Comparison of ENCODE assay signal across 19 cellular contexts in the genomic region with DNA sequence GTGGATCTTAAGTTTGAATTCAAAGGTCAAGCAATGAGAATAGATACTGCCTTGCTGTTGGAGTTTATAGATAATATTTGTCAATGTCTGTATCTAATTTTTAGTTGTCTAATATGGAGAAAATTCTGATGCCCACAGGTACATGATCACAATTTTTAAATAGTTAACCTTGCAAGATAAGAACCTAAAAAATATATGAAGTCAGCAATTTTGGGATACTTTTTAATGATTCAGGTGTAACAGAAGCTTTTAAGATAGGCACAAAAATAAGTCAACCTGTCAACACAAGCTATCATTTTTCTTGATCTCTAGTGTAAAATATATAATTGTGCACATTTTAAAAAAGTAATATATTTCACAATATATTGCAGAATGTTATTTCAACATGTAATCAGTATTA.
DNase-seq lines count a peak whose midpoint lies in the region; ATAC-seq, FAIRE-seq and TF ChIP-seq lines count a peak whose summit lies in the region.
"Had no signal": no experiment of that assay in that cellular context is flagged by ENCODE, and none has a peak within 500 bp of the region (broad histone marks: within the 10 kb centered on the region; RNA-seq: fewer than 3 reads in every experiment).

No MANE protein-coding gene starts in this region.

- H2AFZ ChIP-seq in PC-3 (ENCODE audit: low read length) (no peak overlapping the region), K562 (ENCODE audit: low read depth, low read length) (no peak overlapping the region)
- H2AFZ ChIP-seq: GM23248 had no signal

- no peaks in the 10 kb centered on the region for H3K79me2 ChIP-seq in PC-3 (ENCODE audit: low read length)
- H3K79me2 ChIP-seq in K562 (ENCODE audit: control insufficient read depth, insufficient read depth, low read length) = no peaks in the 10 kb centered on the region

- TF ChIP-seq EP300 in K562 (IDR thresholded peaks at IDR 0.05; ENCODE audit: low read length) = no peak

- peaks cover 1% of the 10 kb centered on the region for H3K27me3 ChIP-seq in CD4-positive, alpha-beta T cell (ENCODE audit: control insufficient read depth, insufficient read depth, low read length)
- H3K27me3 ChIP-seq in PC-3 (ENCODE audit: low read length) (no peaks in the 10 kb centered on the region), K562 (ENCODE audit: control insufficient read depth in 2 of 2, insufficient read depth in 2 of 2, low read length in 2 of 2) (0 out of 5 replicates have a peak, but pooled peaks cover 0 to 4% of the 10 kb centered on the region in 2 experiments), neutrophil (no peaks in the 10 kb centered on the region)
- H3K27me3 ChIP-seq: BE2C had no signal

- H3K4me1 ChIP-seq in PC-3 (ENCODE audit: insufficient read depth, low read length) = peaks cover 18% of the 10 kb centered on the region
- no peaks in the 10 kb centered on the region for H3K4me1 ChIP-seq in K562 (replicated peaks in 1 of 2; ENCODE audit: control insufficient read depth in 2 of 2, insufficient read depth in 2 of 2, low read length in 2 of 2)
- peaks cover 19 to 32% of the 10 kb centered on the region in 2 experiments for H3K4me1 ChIP-seq in neutrophil (ENCODE audit: control insufficient read depth in 1 of 2, insufficient read depth in 1 of 2, low read depth in 1 of 2, low read length in 1 of 2)
- H3K4me1 ChIP-seq: BE2C had no signal

- no peak overlapping the region for H3K4me3 ChIP-seq in PC-3 (ENCODE audit: low read length)
- no peak overlapping the region for H3K4me3 ChIP-seq in K562
- no peak overlapping the region for H3K4me3 ChIP-seq in neutrophil (ENCODE audit: low read depth in 1 of 2, low read length in 1 of 2)
- H3K4me3 ChIP-seq: GM23248 had no signal

- CTCF ChIA-PET in CD4-positive, alpha-beta T cell (lab: Charles Lee) = no interaction called here
- CTCF ChIA-PET in PC-3 (lab: Charles Lee) (no interaction called here), K562 (lab: Yijun Ruan, JAX; ENCODE audit: low intra/inter-chr PET ratio) (no interaction called here)

- no peak for ATAC-seq in CD4-positive, alpha-beta T cell (ENCODE audit: poor library complexity)
- ATAC-seq in PC-3 (no peak), K562 (no peak), GM21528 (IDR thresholded peaks at IDR 0.05; ENCODE audit: low FRiP score, unreplicated experiment) (no peak)
- ATAC-seq: CD8-positive, alpha-beta T cell had no signal

- H3K36me3 ChIP-seq in PC-3 (ENCODE audit: low read depth, low read length) (peaks cover 32% of the 10 kb centered on the region), K562 (ENCODE audit: control insufficient read depth, insufficient read depth, low read length) (no peaks in the 10 kb centered on the region), neutrophil (peaks cover 15% of the 10 kb centered on the region)
- H3K36me3 ChIP-seq: BE2C had no signal

- no peak for DNase-seq in CD4-positive, alpha-beta T cell
- DNase-seq in PC-3 = no peak
- no peak for DNase-seq in K562 (ENCODE audit: extremely low read depth in 1 of 4, low spot score in 3 of 4)
- DNase-seq in anterior cingulate cortex (lab: John Stamatoyannopoulos, UW) = no peak
- no peak for DNase-seq in iPS-NIHi11 (ENCODE audit: low spot score)
- DNase-seq: BE2C; CD8-positive, alpha-beta T cell; COR-L47; DND-41; GDM1; GM23248; H7 had no signal

- H3K4me2 ChIP-seq in PC-3 (ENCODE audit: low read length) (peak overlapping the region; percentile 41), K562 (ENCODE audit: insufficient read depth, low read length) (no peak overlapping the region)

- BruUV-seq in PC-3 (replicated peaks; lab: Mats Ljungman, UMichigan) = no TSS peak
- no TSS peak for BruUV-seq in K562 (replicated peaks; lab: Mats Ljungman, UMichigan)

- peak overlapping the region; percentile 18 for H3K27ac Mint-ChIP-seq in CD4-positive, alpha-beta T cell
- H3K27ac Mint-ChIP-seq: CD8-positive, alpha-beta T cell had no signal

- H3K27me3 Mint-ChIP-seq in CD4-positive, alpha-beta T cell = peaks cover 4% of the 10 kb centered on the region
- H3K27me3 Mint-ChIP-seq: IgD-negative memory B cell had no signal

- H3K9me1 ChIP-seq in K562 (ENCODE audit: control insufficient read depth, insufficient read depth, low read length) = no peaks in the 10 kb centered on the region

- TF ChIP-seq POLR2A in K562 (conservative IDR thresholded peaks at IDR 0.05) = no peak

- H3K9me3 ChIP-seq in CD4-positive, alpha-beta T cell (ENCODE audit: control insufficient read depth, low read length) = no peaks in the 10 kb centered on the region
- H3K9me3 ChIP-seq in PC-3 (ENCODE audit: low read length) (no peaks in the 10 kb centered on the region), K562 (replicated peaks; ENCODE audit: control insufficient read depth, insufficient read depth, low read depth, low read length) (no peaks in the 10 kb centered on the region), neutrophil (no peaks in the 10 kb centered on the region)
- H3K9me3 ChIP-seq: BE2C had no signal

- peaks cover under 1% of the 10 kb centered on the region for H3K9me3 Mint-ChIP-seq in CD4-positive, alpha-beta T cell
- H3K9me3 Mint-ChIP-seq: CD8-positive, alpha-beta T cell had no signal

- peaks cover 10% of the 10 kb centered on the region for H3K4me1 Mint-ChIP-seq in CD4-positive, alpha-beta T cell (ENCODE audit: low read depth)

- no peak overlapping the region for H3K27ac ChIP-seq in CD4-positive, alpha-beta T cell (ENCODE audit: low read depth, low read length)
- peak overlapping the region; percentile 59 for H3K27ac ChIP-seq in PC-3 (ENCODE audit: low read length)
- H3K27ac ChIP-seq in K562 (ENCODE audit: extremely low read depth, low read depth, low read length) = no peak overlapping the region
- H3K27ac ChIP-seq in neutrophil = peak overlapping the region; percentile 58
- H3K27ac ChIP-seq: C4-2B, GM23248 had no signal

- TF ChIP-seq CTCF in CD4-positive, alpha-beta T cell (IDR thresholded peaks at IDR 0.05) = no peak
- no peak for TF ChIP-seq CTCF in PC-3 (conservative IDR thresholded peaks at IDR 0.05; ENCODE audit: low read depth, low read length)
- TF ChIP-seq CTCF in K562 (IDR thresholded peaks at IDR 0.05 in 2 of 3, conservative IDR thresholded peaks at IDR 0.05 in 1 of 3; ENCODE audit: insufficient read depth in 2 of 3, low read depth in 1 of 3, low read length in 3 of 3) = no peak
- no peak for TF ChIP-seq CTCF in neutrophil (IDR thresholded peaks at IDR 0.05)

- no peaks in the 10 kb centered on the region for H3K9me2 ChIP-seq in PC-3 (replicated peaks; ENCODE audit: low read length)

- POLR2A ChIA-PET in CD4-positive, alpha-beta T cell (lab: Charles Lee) = no interaction called here
- POLR2A ChIA-PET in PC-3 (lab: Charles Lee; ENCODE audit: unreplicated experiment) = no interaction called here
- POLR2A ChIA-PET in K562 (lab: Yijun Ruan, JAX) = no interaction called here

- intact Hi-C loops in CD4-positive, alpha-beta T cell (cut with DNase I, micrococcal nuclease) = no loop called here
- intact Hi-C loops in PC-3 (cut with micrococcal nuclease) (no loop called here), K562 (cut with micrococcal nuclease) (no loop called here)

- H3K9ac ChIP-seq in PC-3 (ENCODE audit: low read length) (no peak overlapping the region), K562 (ENCODE audit: insufficient read depth in 1 of 2, low read depth in 2 of 2, low read length in 2 of 2) (no peak overlapping the region)
- H3K9ac ChIP-seq: GM23248 had no signal

- in situ Hi-C loops in K562 (cut with MboI) = no loop called here

- no peak overlapping the region for H3K4me3 Mint-ChIP-seq in CD4-positive, alpha-beta T cell
- H3K4me3 Mint-ChIP-seq: CD8-positive, alpha-beta T cell had no signal

- H3F3A ChIP-seq in PC-3 (ENCODE audit: low read length, unreplicated experiment) = peaks cover 8% of the 10 kb centered on the region

- no peaks in the 10 kb centered on the region for H4K20me1 ChIP-seq in PC-3 (ENCODE audit: low read length)
- H4K20me1 ChIP-seq in K562 (replicated peaks; ENCODE audit: control insufficient read depth, insufficient read depth, low read length) = no peaks in the 10 kb centered on the region

- no peak for FAIRE-seq in K562 (lab: Jason Lieb, UNC)
- FAIRE-seq: A204.1, GM12892, GM19239 had no signal

- no peak for TF ChIP-seq RAD21 in K562 (CRISPR knock-in tag; conservative IDR thresholded peaks at IDR 0.05 in 1 of 2, IDR thresholded peaks at IDR 0.05 in 1 of 2)

- peaks cover 16% of the 10 kb centered on the region for H3K36me3 Mint-ChIP-seq in CD4-positive, alpha-beta T cell (ENCODE audit: low read depth)

TF ChIP-seq in K562, 482 proteins besides CTCF, POLR2A, EP300 and RAD21:
- no peak for TF ChIP-seq DNMT1 (IDR thresholded peaks at IDR 0.05)
- TF ChIP-seq C11orf30 (IDR thresholded peaks at IDR 0.05; ENCODE audit: low read depth) = peak; percentile 79
- TF ChIP-seq MAFK (IDR thresholded peaks at IDR 0.05; ENCODE audit: low read length) = peak; percentile 69
- 0 out of 2 replicates have a peak, but pooled peaks have one; percentile 38 for TF ChIP-seq CEBPB (tag; IDR thresholded peaks at IDR 0.05)
- peak; percentile 91 for TF ChIP-seq ZNF316 (IDR thresholded peaks at IDR 0.05)
- peak; percentile 73 for TF ChIP-seq MAFG (tag; conservative IDR thresholded peaks at IDR 0.05)
- TF ChIP-seq ZEB2 (IDR thresholded peaks at IDR 0.05) = no peak
- no peak for TF ChIP-seq HNRNPLL (IDR thresholded peaks at IDR 0.05; ENCODE audit: low read depth, low read length, poor library complexity, severe bottlenecking)
- TF ChIP-seq MAFF (IDR thresholded peaks at IDR 0.05; ENCODE audit: low read length) = peak; percentile 74
- TF ChIP-seq, protein P1, sequence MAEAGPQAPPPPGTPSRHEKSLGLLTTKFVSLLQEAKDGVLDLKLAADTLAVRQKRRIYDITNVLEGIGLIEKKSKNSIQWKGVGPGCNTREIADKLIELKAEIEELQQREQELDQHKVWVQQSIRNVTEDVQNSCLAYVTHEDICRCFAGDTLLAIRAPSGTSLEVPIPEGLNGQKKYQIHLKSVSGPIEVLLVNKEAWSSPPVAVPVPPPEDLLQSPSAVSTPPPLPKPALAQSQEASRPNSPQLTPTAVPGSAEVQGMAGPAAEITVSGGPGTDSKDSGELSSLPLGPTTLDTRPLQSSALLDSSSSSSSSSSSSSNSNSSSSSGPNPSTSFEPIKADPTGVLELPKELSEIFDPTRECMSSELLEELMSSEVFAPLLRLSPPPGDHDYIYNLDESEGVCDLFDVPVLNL (CRISPR knock-in tag; IDR thresholded peaks at IDR 0.05; ENCODE audit: low read depth) = no peak
TF ChIP-seq in K562: peak in this region for 6.

Comparison
In these comparisons a context has a peak if more than half of its experiments do, and no peak if none do; other contexts are left out.
1. H3K27ac ChIP-seq: peak in PC-3 (single experiment) and neutrophil (single experiment); none in CD4-positive, alpha-beta T cell (single experiment) and K562 (single experiment).